ENCODE assay signal across 24 cellular contexts in the genomic region with DNA sequence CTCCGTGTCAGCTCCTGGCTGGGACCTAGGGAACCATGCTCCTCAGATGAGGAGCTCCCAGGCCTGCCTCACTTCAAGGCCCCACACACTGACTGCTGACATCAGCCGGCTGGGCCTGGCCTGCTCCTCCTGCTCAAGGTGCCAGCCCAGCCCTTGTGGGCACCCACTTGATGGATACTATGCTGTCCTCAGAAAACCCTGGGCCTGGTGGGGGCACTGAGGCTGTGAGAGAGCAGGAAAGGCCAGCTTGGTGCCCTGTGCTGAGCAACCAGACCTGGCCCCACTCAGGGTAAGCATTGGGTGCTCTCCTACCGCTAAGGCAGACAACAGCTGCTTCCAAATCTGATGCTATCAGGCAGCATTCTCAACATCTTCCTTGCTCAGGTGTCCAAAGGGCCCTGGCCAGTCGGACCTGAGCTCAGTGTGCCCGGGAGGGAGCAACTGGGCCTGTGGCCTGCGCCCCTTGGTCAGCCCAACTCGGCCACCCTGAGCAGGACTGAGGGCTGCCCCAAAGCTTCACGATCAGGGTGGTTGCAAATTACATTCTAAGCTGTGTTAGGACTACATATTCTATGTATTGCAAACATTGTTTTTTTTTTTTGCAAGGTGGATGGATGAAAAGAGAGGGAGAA. TPM values are rescaled to one million over a fixed set of nuclear protein-coding genes. Genes with fewer than 3 reads are reported as not detected.
DNase-seq lines count a peak whose midpoint lies in the region; ATAC-seq and TF ChIP-seq lines count a peak whose summit lies in the region.
"Had no signal": no experiment of that assay in that cellular context is flagged by ENCODE, and none has a peak within 500 bp of the region (broad histone marks: within the 10 kb centered on the region; RNA-seq: fewer than 3 reads in every experiment).

No MANE protein-coding gene starts in this region.

- POLR2A ChIA-PET in activated CD4-positive, alpha-beta memory T cell treated with anti-CD3 and anti-CD28 coated beads, Interleukin-2, amount 10 ng/mL, durations not matched to agents 7 days and 5 days (lab: Charles Lee), result interaction anchor here (1.1 kb wide), 1 partner anchor 235 kb away, joined by 3 read pairs; a partner anchor contains a TSS

- no peaks in the 10 kb centered on the region for H3K27me3 ChIP-seq in vagina
- H3K27me3 ChIP-seq: transverse colon had no signal

- CTCF ChIA-PET in activated CD4-positive, alpha-beta memory T cell treated with anti-CD3 and anti-CD28 coated beads, Interleukin-2, amount 10 ng/mL, durations not matched to agents 7 days and 5 days (lab: Charles Lee), result no interaction called here

- no peak for TF ChIP-seq POLR2A in vagina (IDR thresholded peaks at IDR 0.05)

- H3K27ac Mint-ChIP-seq in activated naive CD8-positive, alpha-beta T cell, result peak overlapping the region; percentile 82
- H3K27ac Mint-ChIP-seq in activated naive CD8-positive, alpha-beta T cell treated with anti-CD3 and anti-CD28 coated beads for 36 hours, result no peak overlapping the region
- peak overlapping the region; percentile 17 for H3K27ac Mint-ChIP-seq in activated CD4-positive, alpha-beta memory T cell treated with anti-CD3 and anti-CD28 coated beads, Interleukin-2, amount 10 ng/mL, durations not matched to agents 7 days and 5 days
- H3K27ac Mint-ChIP-seq in activated T-helper 1 cell treated with anti-CD3 and anti-CD28 coated beads, Interleukin-12 subunit alpha, Interleukin-12 subunit beta, Interleukin-2, Interleukin-4 antibody, amounts not matched to agents 30 ng/mL and 10 ng/mL and 1 ng/mL, durations not matched to agents 14 hours and 24 hours and 36 hours, result no peak overlapping the region
- H3K27ac Mint-ChIP-seq: nephron progenitor cell had no signal

- H3K4me1 ChIP-seq in mucosa of descending colon (ENCODE audit: low read depth), result no peaks in the 10 kb centered on the region
- H3K4me1 ChIP-seq in vagina, result no peaks in the 10 kb centered on the region
- H3K4me1 ChIP-seq: psoas muscle, transverse colon had no signal

- H3K9me3 ChIP-seq in mucosa of descending colon, result no peaks in the 10 kb centered on the region
- H3K9me3 ChIP-seq in vagina, result no peaks in the 10 kb centered on the region
- H3K9me3 ChIP-seq: psoas muscle, transverse colon had no signal

- TF ChIP-seq CTCF in mucosa of descending colon (IDR thresholded peaks at IDR 0.05) (no peak), vagina (IDR thresholded peaks at IDR 0.05) (no peak)

- H3K4me1 Mint-ChIP-seq in activated naive CD8-positive, alpha-beta T cell (ENCODE audit: low read depth), result peaks cover 55% of the 10 kb centered on the region
- H3K4me1 Mint-ChIP-seq in activated naive CD8-positive, alpha-beta T cell treated with anti-CD3 and anti-CD28 coated beads for 36 hours, result peaks cover 14% of the 10 kb centered on the region
- peaks cover 13% of the 10 kb centered on the region for H3K4me1 Mint-ChIP-seq in activated CD4-positive, alpha-beta memory T cell treated with anti-CD3 and anti-CD28 coated beads, Interleukin-2, amount 10 ng/mL, durations not matched to agents 7 days and 5 days
- peaks cover 6% of the 10 kb centered on the region for H3K4me1 Mint-ChIP-seq in activated T-helper 1 cell treated with anti-CD3 and anti-CD28 coated beads, Interleukin-12 subunit alpha, Interleukin-12 subunit beta, Interleukin-2, Interleukin-4 antibody, amounts not matched to agents 30 ng/mL and 10 ng/mL and 1 ng/mL, durations not matched to agents 14 hours and 24 hours and 36 hours (ENCODE audit: low read depth)

- H3K36me3 Mint-ChIP-seq in activated naive CD8-positive, alpha-beta T cell, result peaks cover 10% of the 10 kb centered on the region
- H3K36me3 Mint-ChIP-seq in activated naive CD8-positive, alpha-beta T cell treated with anti-CD3 and anti-CD28 coated beads for 36 hours, result peaks cover 9% of the 10 kb centered on the region
- peaks cover 20% of the 10 kb centered on the region for H3K36me3 Mint-ChIP-seq in activated CD4-positive, alpha-beta memory T cell treated with anti-CD3 and anti-CD28 coated beads, Interleukin-2, amount 10 ng/mL, durations not matched to agents 7 days and 5 days (ENCODE audit: low read depth)
- H3K36me3 Mint-ChIP-seq in activated T-helper 1 cell treated with anti-CD3 and anti-CD28 coated beads, Interleukin-12 subunit alpha, Interleukin-12 subunit beta, Interleukin-2, Interleukin-4 antibody, amounts not matched to agents 30 ng/mL and 10 ng/mL and 1 ng/mL, durations not matched to agents 14 hours and 24 hours and 36 hours (ENCODE audit: low read depth), result peaks cover 15% of the 10 kb centered on the region

- no peaks in the 10 kb centered on the region for H3K27me3 Mint-ChIP-seq in activated naive CD8-positive, alpha-beta T cell
- no peaks in the 10 kb centered on the region for H3K27me3 Mint-ChIP-seq in activated naive CD8-positive, alpha-beta T cell treated with anti-CD3 and anti-CD28 coated beads for 36 hours
- no peaks in the 10 kb centered on the region for H3K27me3 Mint-ChIP-seq in activated CD4-positive, alpha-beta memory T cell treated with anti-CD3 and anti-CD28 coated beads, Interleukin-2, amount 10 ng/mL, durations not matched to agents 7 days and 5 days
- H3K27me3 Mint-ChIP-seq in activated T-helper 1 cell treated with anti-CD3 and anti-CD28 coated beads, Interleukin-12 subunit alpha, Interleukin-12 subunit beta, Interleukin-2, Interleukin-4 antibody, amounts not matched to agents 30 ng/mL and 10 ng/mL and 1 ng/mL, durations not matched to agents 14 hours and 24 hours and 36 hours (ENCODE audit: insufficient read depth), result no peaks in the 10 kb centered on the region

- H3K9me3 Mint-ChIP-seq in activated naive CD8-positive, alpha-beta T cell (ENCODE audit: low read depth), result no peaks in the 10 kb centered on the region
- no peaks in the 10 kb centered on the region for H3K9me3 Mint-ChIP-seq in activated naive CD8-positive, alpha-beta T cell treated with anti-CD3 and anti-CD28 coated beads for 36 hours
- no peaks in the 10 kb centered on the region for H3K9me3 Mint-ChIP-seq in activated CD4-positive, alpha-beta memory T cell treated with anti-CD3 and anti-CD28 coated beads, Interleukin-2, amount 10 ng/mL, durations not matched to agents 7 days and 5 days
- H3K9me3 Mint-ChIP-seq in activated T-helper 1 cell treated with anti-CD3 and anti-CD28 coated beads, Interleukin-12 subunit alpha, Interleukin-12 subunit beta, Interleukin-2, Interleukin-4 antibody, amounts not matched to agents 30 ng/mL and 10 ng/mL and 1 ng/mL, durations not matched to agents 14 hours and 24 hours and 36 hours, result no peaks in the 10 kb centered on the region
- H3K9me3 Mint-ChIP-seq: nephron progenitor cell had no signal

- ATAC-seq in mucosa of descending colon, result no peak
- ATAC-seq: PC-3; psoas muscle; stimulated activated naive CD8-positive, alpha-beta T cell treated with anti-CD3 and anti-CD28 coated beads, Interleukin-15, Interleukin-2, amounts not matched to agents 100 U/mL and 50 U/mL, for 24 hours had no signal

- H3K36me3 ChIP-seq in mucosa of descending colon (ENCODE audit: low read depth), result no peaks in the 10 kb centered on the region
- no peaks in the 10 kb centered on the region for H3K36me3 ChIP-seq in vagina
- H3K36me3 ChIP-seq: transverse colon had no signal

- no peak overlapping the region for H3K4me3 ChIP-seq in mucosa of descending colon
- no peak overlapping the region for H3K4me3 ChIP-seq in vagina
- H3K4me3 ChIP-seq: psoas muscle, transverse colon had no signal

- intact Hi-C loops in mucosa of descending colon (cut with DNase I, micrococcal nuclease), result no loop called here
- intact Hi-C loops in vagina (cut with DNase I), result no loop called here
- intact Hi-C loops in activated T-helper 1 cell treated with anti-CD3 and anti-CD28 coated beads, Interleukin-12 subunit alpha, Interleukin-12 subunit beta, Interleukin-2, Interleukin-4 antibody, amounts not matched to agents 30 ng/mL and 10 ng/mL and 1 ng/mL, durations not matched to agents 14 hours and 24 hours and 36 hours (cut with micrococcal nuclease), result loop anchor here (5.0 kb wide), 1 partner anchor 243 kb away; no protein-coding TSS in a partner anchor

- DNase-seq in activated naive CD8-positive, alpha-beta T cell treated with anti-CD3 and anti-CD28 coated beads for 36 hours, result no peak
- no peak for DNase-seq in activated CD4-positive, alpha-beta memory T cell treated with anti-CD3 and anti-CD28 coated beads, Interleukin-2, amount 10 ng/mL, durations not matched to agents 7 days and 5 days
- DNase-seq in mucosa of descending colon (peak in 2 of 3 donors; percentile 0 to 8), vagina (ENCODE audit: extremely low spot score in 2 of 2) (peak; percentile 72 to 74), DMS79 treated with DMSO at 0.1 percent for 48 hours (lab: John Stamatoyannopoulos, UW) (no peak), A172 (ENCODE audit: low spot score) (no peak)
- DNase-seq in activated T-helper 1 cell treated with anti-CD3 and anti-CD28 coated beads, Interleukin-12 subunit alpha, Interleukin-12 subunit beta, Interleukin-2, Interleukin-4 antibody, amounts not matched to agents 30 ng/mL and 10 ng/mL and 1 ng/mL, durations not matched to agents 14 hours and 24 hours and 36 hours (ENCODE audit: low spot score), result no peak
- DNase-seq: activated gamma-delta T cell; AML-193; Calu3; HCEC 1CT; NCI-H187; NCI-H748 treated with DMSO at 0.1 percent for 48 hours; nephron progenitor cell; PC-3; psoas muscle; SHP77; stimulated activated naive CD8-positive, alpha-beta T cell treated with anti-CD3 and anti-CD28 coated beads, Interleukin-15, Interleukin-2, amounts not matched to agents 100 U/mL and 50 U/mL, for 24 hours; T-helper 1 cell; transverse colon had no signal

- H3K27ac ChIP-seq in vagina, result no peak overlapping the region
- H3K27ac ChIP-seq: KMS-11, psoas muscle, transverse colon had no signal

- H3K4me3 Mint-ChIP-seq in activated naive CD8-positive, alpha-beta T cell, result peak overlapping the region; percentile 2
- no peak overlapping the region for H3K4me3 Mint-ChIP-seq in activated naive CD8-positive, alpha-beta T cell treated with anti-CD3 and anti-CD28 coated beads for 36 hours
- no peak overlapping the region for H3K4me3 Mint-ChIP-seq in activated CD4-positive, alpha-beta memory T cell treated with anti-CD3 and anti-CD28 coated beads, Interleukin-2, amount 10 ng/mL, durations not matched to agents 7 days and 5 days
- H3K4me3 Mint-ChIP-seq in activated T-helper 1 cell treated with anti-CD3 and anti-CD28 coated beads, Interleukin-12 subunit alpha, Interleukin-12 subunit beta, Interleukin-2, Interleukin-4 antibody, amounts not matched to agents 30 ng/mL and 10 ng/mL and 1 ng/mL, durations not matched to agents 14 hours and 24 hours and 36 hours, result no peak overlapping the region
- H3K4me3 Mint-ChIP-seq: nephron progenitor cell had no signal

RNA-seq across cellular contexts. Expression of a gene that starts 21.9 kb away (rescaled TPM):
- not detected for total RNA-seq in activated naive CD8-positive, alpha-beta T cell treated with anti-CD3 and anti-CD28 coated beads for 36 hours
- not detected for total RNA-seq in activated CD4-positive, alpha-beta memory T cell treated with anti-CD3 and anti-CD28 coated beads, Interleukin-2, amount 10 ng/mL, durations not matched to agents 7 days and 5 days
- total RNA-seq in mucosa of descending colon, result not detected
- total RNA-seq in vagina, result not detected
- not detected in 2 replicates for total RNA-seq in activated T-helper 1 cell treated with anti-CD3 and anti-CD28 coated beads, Interleukin-12 subunit alpha, Interleukin-12 subunit beta, Interleukin-2, Interleukin-4 antibody, amounts not matched to agents 30 ng/mL and 10 ng/mL and 1 ng/mL, durations not matched to agents 14 hours and 24 hours and 36 hours
- 1.8 TPM in 1 of 2 replicates, not detected in the other for total RNA-seq in A172 (2014; rRNA removed; shearing (Covaris generic))
- total RNA-seq: activated CD8-positive, alpha-beta memory T cell treated with anti-CD3 and anti-CD28 coated beads for 36 hours; Calu3; PC-3; psoas muscle; skeletal muscle tissue; transverse colon had no signal

Comparison
In these comparisons a context has a peak if more than half of its experiments do, and no peak if none do; other contexts are left out.
1. H3K27ac Mint-ChIP-seq: peak in activated naive CD8-positive, alpha-beta T cell (single experiment) and activated CD4-positive, alpha-beta memory T cell treated with anti-CD3 and anti-CD28 coated beads, Interleukin-2, amount 10 ng/mL, durations not matched to agents 7 days and 5 days (single experiment); none in activated naive CD8-positive, alpha-beta T cell treated with anti-CD3 and anti-CD28 coated beads for 36 hours (single experiment) and activated T-helper 1 cell treated with anti-CD3 and anti-CD28 coated beads, Interleukin-12 subunit alpha, Interleukin-12 subunit beta, Interleukin-2, Interleukin-4 antibody, amounts not matched to agents 30 ng/mL and 10 ng/mL and 1 ng/mL, durations not matched to agents 14 hours and 24 hours and 36 hours (single experiment).
2. DNase-seq: peak in mucosa of descending colon (2 of 3) and vagina (2 of 2); none in activated naive CD8-positive, alpha-beta T cell treated with anti-CD3 and anti-CD28 coated beads for 36 hours (single experiment), activated CD4-positive, alpha-beta memory T cell treated with anti-CD3 and anti-CD28 coated beads, Interleukin-2, amount 10 ng/mL, durations not matched to agents 7 days and 5 days (single experiment), activated T-helper 1 cell treated with anti-CD3 and anti-CD28 coated beads, Interleukin-12 subunit alpha, Interleukin-12 subunit beta, Interleukin-2, Interleukin-4 antibody, amounts not matched to agents 30 ng/mL and 10 ng/mL and 1 ng/mL, durations not matched to agents 14 hours and 24 hours and 36 hours (single experiment), DMS79 treated with DMSO at 0.1 percent for 48 hours (single experiment) and A172 (single experiment).